In the genomic region with DNA sequence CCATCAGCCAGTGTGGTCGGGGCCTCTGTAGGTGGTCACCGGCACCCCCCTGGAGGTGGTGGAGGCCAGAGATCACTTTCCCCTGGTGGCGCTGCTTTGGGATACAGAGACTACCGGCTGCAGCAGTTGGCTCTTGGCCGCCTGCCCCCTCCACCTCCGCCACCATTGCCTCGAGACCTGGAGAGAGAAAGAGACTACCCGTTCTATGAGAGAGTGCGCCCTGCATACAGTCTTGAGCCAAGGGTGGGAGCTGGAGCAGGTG, we compare ENCODE assay signal across 8 cellular contexts. TPM values are rescaled to one million over a fixed set of nuclear protein-coding genes. Genes with fewer than 3 reads are reported as not detected.
A peak's percentile ranks its signal among the peaks of the same experiment; 100 is the strongest.
DNase-seq lines count a peak whose midpoint lies in the region; ATAC-seq, FAIRE-seq and TF ChIP-seq lines count a peak whose summit lies in the region.

No MANE protein-coding gene starts in this region.

- no peak overlapping the region for H3K4ac ChIP-seq in mesenchymal stem cell (ENCODE audit: low read depth in 1 of 2, low read length in 2 of 2)

- H2BK15ac ChIP-seq in mesenchymal stem cell (ENCODE audit: low read depth, poor library complexity, severe bottlenecking), result no peak overlapping the region

- peaks cover 15% of the 10 kb centered on the region for H3K36me3 ChIP-seq in H7 (replicated peaks; ENCODE audit: control insufficient read depth, insufficient read depth, low read length)
- peaks cover 19 to 46% of the 10 kb centered on the region in 2 experiments for H3K36me3 ChIP-seq in mesenchymal stem cell (ENCODE audit: control insufficient read depth in 1 of 2, insufficient read depth in 2 of 2, low read depth in 1 of 2, low read length in 2 of 2)

- H3K14ac ChIP-seq in mesenchymal stem cell (ENCODE audit: low read length in 2 of 2), result peak overlapping the region in 1 of 2 experiments; percentile 39

- no peak overlapping the region for H2AK5ac ChIP-seq in mesenchymal stem cell (ENCODE audit: low read length, severe bottlenecking)

- no peak overlapping the region for H4K8ac ChIP-seq in mesenchymal stem cell (ENCODE audit: low read length)

- FAIRE-seq in A549 (lab: Jason Lieb, UNC), result no peak

- peak overlapping the region; percentile 98 for H3K9ac ChIP-seq in mesenchymal stem cell (ENCODE audit: low read length)

- no peak overlapping the region for H3K18ac ChIP-seq in mesenchymal stem cell (ENCODE audit: low read depth in 1 of 2, low read length in 2 of 2)

- peak overlapping the region in 1 of 2 experiments; percentile 46 for H3K23ac ChIP-seq in mesenchymal stem cell (ENCODE audit: low read length in 2 of 2)

- H3K27me3 ChIP-seq in H7 (ENCODE audit: control insufficient read depth, insufficient read depth, low read length) (no peaks in the 10 kb centered on the region), mesenchymal stem cell (ENCODE audit: control insufficient read depth in 1 of 2, insufficient read depth in 1 of 2, low read length in 2 of 2) (no peaks in the 10 kb centered on the region)

- no peak for TF ChIP-seq RAD21 in A549 (conservative IDR thresholded peaks at IDR 0.05 in 1 of 2, IDR thresholded peaks at IDR 0.05 in 1 of 2)

- peak overlapping the region; percentile 96 to 99 for H3K27ac ChIP-seq in A549
- peak overlapping the region; percentile 85 for H3K27ac ChIP-seq in mesenchymal stem cell (ENCODE audit: low read length, poor library complexity, severe bottlenecking)

- H3K79me1 ChIP-seq in mesenchymal stem cell (replicated peaks; ENCODE audit: low read length, poor library complexity, severe bottlenecking), result peaks cover 5% of the 10 kb centered on the region

- POLR2A ChIA-PET in A549 (lab: Yijun Ruan, JAX), result interaction anchor here (1.3 to 3.2 kb wide), 6 partner anchors 8 to 137 kb away, joined by 3 to 37 read pairs (median 10); a partner anchor contains a TSS

- H3K4me2 ChIP-seq in A549, result peak overlapping the region; percentile 90
- H3K4me2 ChIP-seq in mesenchymal stem cell (ENCODE audit: low read length, poor library complexity, severe bottlenecking), result peak overlapping the region; percentile 86

- 13% methylated on average over 5 of the region's 9 CpGs for WGBS in A549 (ENCODE audit: missing lambda C conversion rate)
- WGBS in mesenchymal stem cell, result 16% methylated on average over 7 of the region's 9 CpGs

- no peaks in the 10 kb centered on the region for H3K9me3 ChIP-seq in A549
- H3K9me3 ChIP-seq in mesenchymal stem cell (ENCODE audit: control insufficient read depth, low read length), result no peaks in the 10 kb centered on the region

- H2BK120ac ChIP-seq in mesenchymal stem cell (ENCODE audit: low read depth, low read length), result no peak overlapping the region

- no peak for TF ChIP-seq POLR2A in A549 (IDR thresholded peaks at IDR 0.05; ENCODE audit: low read length)

- CTCF ChIA-PET in A549 (lab: Yijun Ruan, JAX), result interaction anchor here (1.3 to 4.8 kb wide), 9 partner anchors 10 to 156 kb away, joined by 3 to 29 read pairs (median 12); a partner anchor contains a TSS

- no peak overlapping the region for H2AFZ ChIP-seq in mesenchymal stem cell (ENCODE audit: low read depth, low read length)

- peak in 1 of 2 experiments; percentile 15 for DNase-seq in A549 (ENCODE audit: low read depth in 1 of 2, low spot score in 1 of 2)
- DNase-seq in H7, result no peak
- DNase-seq in choroid plexus epithelial cell (ENCODE audit: low read depth), result no peak
- no peak for DNase-seq in mesenchymal stem cell
- DNase-seq in A172 (ENCODE audit: low spot score), result no peak
- no peak for DNase-seq in activated CD4-positive, CD25-positive, alpha-beta regulatory T cell treated with anti-CD3 and anti-CD28 coated beads, Interleukin-2, amount 50 U/mL, for 72 hours
- DNase-seq in NCI-H1930 (lab: John Stamatoyannopoulos, UW), result no peak

- no peak for ATAC-seq in A549
- ATAC-seq in HG03432 (IDR thresholded peaks at IDR 0.05; ENCODE audit: unreplicated experiment), result no peak

- H4K91ac ChIP-seq in mesenchymal stem cell (ENCODE audit: low read length), result no peak overlapping the region

- H3K4me1 ChIP-seq in A549 (peaks cover 61% of the 10 kb centered on the region), mesenchymal stem cell (ENCODE audit: control insufficient read depth, insufficient read depth, low read depth, low read length) (peaks cover 21% of the 10 kb centered on the region)

- H3K4me3 ChIP-seq in A549 (peak overlapping the region; percentile 91), H7 (ENCODE audit: insufficient read depth, low read depth, low read length) (peak overlapping the region; percentile 99), choroid plexus epithelial cell (ENCODE audit: low read depth, low read length) (peak overlapping the region; percentile 100), mesenchymal stem cell (ENCODE audit: insufficient read depth in 1 of 2, low read depth in 1 of 2, low read length in 2 of 2) (peak overlapping the region; percentile 79 to 93)

- H2BK12ac ChIP-seq in mesenchymal stem cell (ENCODE audit: low read length in 2 of 2), result peak overlapping the region in 1 of 2 experiments; percentile 16

- H2BK5ac ChIP-seq in mesenchymal stem cell (ENCODE audit: low read depth, low read length, poor library complexity, severe bottlenecking), result peak overlapping the region; percentile 48

- no peak for TF ChIP-seq EP300 in A549 (IDR thresholded peaks at IDR 0.05)

- TF ChIP-seq CTCF in A549 (IDR thresholded peaks at IDR 0.05) (no peak), choroid plexus epithelial cell (conservative IDR thresholded peaks at IDR 0.05; ENCODE audit: low read depth, low read length) (no peak)

TF ChIP-seq in A549, 52 proteins besides CTCF, POLR2A, EP300 and RAD21:
- TF ChIP-seq POLR2AphosphoS2 (conservative IDR thresholded peaks at IDR 0.05; ENCODE audit: low read length) (no peak), SREBF2 (IDR thresholded peaks at IDR 0.05) (no peak)
- TF ChIP-seq, protein P1, sequence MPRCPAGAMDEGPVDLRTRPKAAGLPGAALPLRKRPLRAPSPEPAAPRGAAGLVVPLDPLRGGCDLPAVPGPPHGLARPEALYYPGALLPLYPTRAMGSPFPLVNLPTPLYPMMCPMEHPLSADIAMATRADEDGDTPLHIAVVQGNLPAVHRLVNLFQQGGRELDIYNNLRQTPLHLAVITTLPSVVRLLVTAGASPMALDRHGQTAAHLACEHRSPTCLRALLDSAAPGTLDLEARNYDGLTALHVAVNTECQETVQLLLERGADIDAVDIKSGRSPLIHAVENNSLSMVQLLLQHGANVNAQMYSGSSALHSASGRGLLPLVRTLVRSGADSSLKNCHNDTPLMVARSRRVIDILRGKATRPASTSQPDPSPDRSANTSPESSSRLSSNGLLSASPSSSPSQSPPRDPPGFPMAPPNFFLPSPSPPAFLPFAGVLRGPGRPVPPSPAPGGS (IDR thresholded peaks at IDR 0.05), result no peak

RNA-seq across cellular contexts. Expression of a gene that starts 1.0 kb away (rescaled TPM):
- polyA plus RNA-seq in A549 (2011; rRNA removed) (14.0 and 15.0 TPM in 2 replicates), A549 (2017; fragmentation: RNase III; extraction: RNeasy Plus Mini Kit Qiagen cat#74134 plus additional on column Dnase treatment) (8.0 to 8.7 TPM (median 8.2 TPM) in 3 replicates)
- polyA plus RNA-seq in A549 (2012; cell fraction: cytosol; rRNA removed), result 6.8 and 8.0 TPM in 2 replicates
- 8.3 and 9.2 TPM in 2 replicates for polyA plus RNA-seq in A549 (2012; cell fraction: nucleus; rRNA removed)
- 67.6 and 83.1 TPM in 2 replicates for polyA minus RNA-seq in A549 (2011; rRNA and poly(A)+ RNA removed)
- 56.6 and 79.9 TPM in 2 replicates for total RNA-seq in H7 (2014; rRNA removed; shearing (Covaris generic))
- 5.2 TPM for polyA plus RNA-seq in mesenchymal stem cell (2013, experiment 1 of 2)
- polyA plus RNA-seq in mesenchymal stem cell (2013, experiment 2 of 2), result 4.8 TPM
- 25.9 and 27.6 TPM in 2 replicates for total RNA-seq in A172 (2014; rRNA removed; shearing (Covaris generic))

RNA-seq across cellular contexts. Expression of a gene that starts 50.7 kb away (rescaled TPM):
- 176 and 188 TPM in 2 replicates for polyA plus RNA-seq in A549 (2011; rRNA removed)
- 15.3 and 21.3 TPM in 2 replicates for polyA plus RNA-seq in A549 (2012; cell fraction: cytosol; rRNA removed)
- polyA plus RNA-seq in A549 (2012; cell fraction: nucleus; rRNA removed), result 7.4 and 12.9 TPM in 2 replicates
- polyA plus RNA-seq in A549 (2017; fragmentation: RNase III; extraction: RNeasy Plus Mini Kit Qiagen cat#74134 plus additional on column Dnase treatment), result 47.2 to 71.8 TPM (median 61.0 TPM) in 3 replicates
- 96.7 and 113 TPM in 2 replicates for polyA minus RNA-seq in A549 (2011; rRNA and poly(A)+ RNA removed)
- 0.41 and 0.42 TPM in 2 replicates for total RNA-seq in H7 (2014; rRNA removed; shearing (Covaris generic))
- polyA plus RNA-seq in mesenchymal stem cell (2013, experiment 1 of 2), result 11.9 TPM
- polyA plus RNA-seq in mesenchymal stem cell (2013, experiment 2 of 2), result 12.4 TPM
- 31.0 and 35.0 TPM in 2 replicates for total RNA-seq in A172 (2014; rRNA removed; shearing (Covaris generic))

Comparison
In these comparisons a context has a peak if more than half of its experiments do, and no peak if none do; other contexts are left out.
1. RNA of a gene that starts 50.7 kb away (total RNA-seq): 31.0 to 35.0 TPM in A172; 0.41 to 0.42 TPM in H7; every median in the first group is over 10 times any median in the second.
2. Peak in every context shown above with its lines, with median percentiles within 50 percentile points of each other: H3K4me3 ChIP-seq.